23 cellular contexts compared by ENCODE assay signal in the genomic region with DNA sequence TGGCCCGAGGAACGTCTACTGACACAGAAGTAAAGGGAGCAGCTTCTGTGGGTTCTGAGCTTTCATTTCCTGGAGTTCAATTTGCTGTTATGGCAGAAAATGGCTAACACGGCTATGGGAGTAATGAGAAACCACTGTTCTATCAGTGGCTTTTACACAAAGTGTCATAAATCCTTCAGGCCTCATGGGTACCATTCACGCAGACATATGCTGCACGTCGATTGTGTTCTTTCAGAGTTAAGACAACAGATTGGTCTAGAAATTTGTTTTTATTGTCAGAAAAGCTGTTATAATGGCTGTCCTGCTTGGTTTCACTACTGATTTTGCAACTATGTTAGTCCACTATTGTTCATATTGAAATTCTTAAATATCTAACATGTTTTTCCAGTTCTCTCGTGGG.
"Had no signal": no experiment of that assay in that cellular context is flagged by ENCODE, and none has a peak within 500 bp of the region (broad histone marks: within the 10 kb centered on the region; RNA-seq: fewer than 3 reads in every experiment).

No MANE protein-coding gene starts in this region.

- H3K27ac Mint-ChIP-seq: dendritic cell treated with granulocyte-macrophage colony-stimulating factor and Interleukin-4, amounts not matched to agents 40 ng/mL and 50 ng/mL, for 4 days; naive thymus-derived CD4-positive, alpha-beta T cell; nephron progenitor cell; stimulated activated naive B cell treated with anti-CD40 and anti-IgM and Interleukin-4, amounts not matched to agents 10 μg/mL and 1 μg/mL and 100 μg/mL, for 72 hours; stimulated activated naive CD8-positive, alpha-beta T cell treated with anti-CD3 and anti-CD28 coated beads, Interleukin-15, amount 100 ng/mL, for 72 hours had no signal

- H3K4me1 Mint-ChIP-seq: nephron progenitor cell; stimulated activated naive CD8-positive, alpha-beta T cell treated with anti-CD3 and anti-CD28 coated beads, Interleukin-15, amount 100 ng/mL, for 72 hours had no signal

- H3K27me3 ChIP-seq: right lobe of liver, testis, tibial nerve, upper lobe of right lung, vagina had no signal

- H3K36me3 Mint-ChIP-seq: naive thymus-derived CD4-positive, alpha-beta T cell; stimulated activated naive B cell treated with anti-CD40 and anti-IgM and Interleukin-4, amounts not matched to agents 10 μg/mL and 1 μg/mL and 100 μg/mL, for 72 hours had no signal

- H3K4me1 ChIP-seq: foreskin keratinocyte, psoas muscle, right lobe of liver, spleen, upper lobe of right lung had no signal

- DNase-seq: erythroblast; foreskin keratinocyte; head of caudate nucleus; hypothalamus; islet precursor cell; mammary epithelial cell; naive thymus-derived CD4-positive, alpha-beta T cell; nephron progenitor cell; psoas muscle; retina; right lobe of liver; spleen; stimulated activated CD4-positive, alpha-beta T cell treated with anti-CD3 and anti-CD28 coated beads, Interleukin-15, amount 100 ng/mL, for 24 hours; stimulated activated CD4-positive, alpha-beta T cell treated with anti-CD3 and anti-CD28 coated beads, Interleukin-1b, Interleukin-23, amount 100 ng/mL, for 48 hours; stimulated activated CD4-positive, alpha-beta T cell treated with anti-CD3 and anti-CD28 coated beads, Interleukin-4, amount 100 ng/mL, for 4 hours; stimulated activated naive B cell treated with anti-CD40 and anti-IgM and Interleukin-4, amounts not matched to agents 10 μg/mL and 1 μg/mL and 100 μg/mL, for 72 hours; stimulated activated naive CD8-positive, alpha-beta T cell treated with anti-CD3 and anti-CD28 coated beads, Interleukin-15, amount 100 ng/mL, for 72 hours; testis; upper lobe of right lung had no signal

- ATAC-seq: foreskin keratinocyte; left lobe of liver; naive thymus-derived CD4-positive, alpha-beta T cell; psoas muscle; right lobe of liver; stimulated activated naive B cell treated with anti-CD40 and anti-IgM and Interleukin-4, amounts not matched to agents 10 μg/mL and 1 μg/mL and 100 μg/mL, for 72 hours; stimulated activated naive CD8-positive, alpha-beta T cell treated with anti-CD3 and anti-CD28 coated beads, Interleukin-15, amount 100 ng/mL, for 72 hours; upper lobe of right lung had no signal

- H3K9me3 Mint-ChIP-seq: dendritic cell treated with granulocyte-macrophage colony-stimulating factor and Interleukin-4, amounts not matched to agents 40 ng/mL and 50 ng/mL, for 4 days; nephron progenitor cell; stimulated activated naive B cell treated with anti-CD40 and anti-IgM and Interleukin-4, amounts not matched to agents 10 μg/mL and 1 μg/mL and 100 μg/mL, for 72 hours; stimulated activated naive CD8-positive, alpha-beta T cell treated with anti-CD3 and anti-CD28 coated beads, Interleukin-15, amount 100 ng/mL, for 72 hours had no signal

- H3K36me3 ChIP-seq: right lobe of liver, spleen, tibial nerve, upper lobe of right lung, vagina had no signal

- H3K27ac ChIP-seq: foreskin keratinocyte, psoas muscle, right lobe of liver, spleen, testis, tibial nerve, upper lobe of right lung, vagina had no signal

- H3K9me3 ChIP-seq: psoas muscle, right lobe of liver, spleen, testis, tibial nerve, upper lobe of right lung, vagina had no signal

- H3K4me3 ChIP-seq: psoas muscle, right lobe of liver, spleen, testis, tibial nerve, upper lobe of right lung, vagina had no signal

- H3K4me3 Mint-ChIP-seq: dendritic cell treated with granulocyte-macrophage colony-stimulating factor and Interleukin-4, amounts not matched to agents 40 ng/mL and 50 ng/mL, for 4 days; naive thymus-derived CD4-positive, alpha-beta T cell; nephron progenitor cell; stimulated activated naive B cell treated with anti-CD40 and anti-IgM and Interleukin-4, amounts not matched to agents 10 μg/mL and 1 μg/mL and 100 μg/mL, for 72 hours; stimulated activated naive CD8-positive, alpha-beta T cell treated with anti-CD3 and anti-CD28 coated beads, Interleukin-15, amount 100 ng/mL, for 72 hours had no signal
